11 cellular contexts compared by ENCODE assay signal in genomic region chr21:35017256-35017655, GRCh38.
"Had no signal": no experiment of that assay in that cellular context is flagged by ENCODE, and none has a peak within 500 bp of the region (broad histone marks: within the 10 kb centered on the region; RNA-seq: fewer than 3 reads in every experiment).

No MANE protein-coding gene starts in this region.

- H3K4me3 ChIP-seq: gastroesophageal sphincter, hepatocyte, transverse colon had no signal

- H3K4me1 Mint-ChIP-seq: brain had no signal

- H3K27ac Mint-ChIP-seq: brain had no signal

- H3K79me2 ChIP-seq: hepatocyte had no signal

- H3K4me2 ChIP-seq: hepatocyte had no signal

- H3K36me3 ChIP-seq: gastroesophageal sphincter, transverse colon had no signal

- H3K36me3 Mint-ChIP-seq: brain had no signal

- H3K4me3 Mint-ChIP-seq: brain had no signal

- H3K4me1 ChIP-seq: gastroesophageal sphincter had no signal

- ATAC-seq: gastroesophageal sphincter had no signal

- H3K27ac ChIP-seq: gastroesophageal sphincter, hepatocyte had no signal

- H3K27me3 ChIP-seq: gastroesophageal sphincter, hepatocyte, transverse colon had no signal

- H2AFZ ChIP-seq: hepatocyte had no signal

- DNase-seq: activated CD8-positive, alpha-beta memory T cell treated with anti-CD3 and anti-CD28 coated beads, Interleukin-2, amount 50 U/mL, for 4 hours; activated naive CD4-positive, alpha-beta T cell treated with anti-CD3 and anti-CD28 coated beads, Interleukin-2, amount 50 U/mL, for 16 hours; amygdala; kidney glomerular epithelial cell; retina; stimulated activated CD4-positive, alpha-beta T cell treated with anti-CD3 and anti-CD28 coated beads, Interleukin-15, amount 100 ng/mL, for 24 hours; stimulated activated CD4-positive, alpha-beta T cell treated with anti-CD3 and anti-CD28 coated beads, Interleukin-4, amount 100 ng/mL, for 4 hours; transverse colon had no signal

- H3K9me3 ChIP-seq: gastroesophageal sphincter, transverse colon had no signal
